ENCODE assay signal across 10 cellular contexts in the genomic region with DNA sequence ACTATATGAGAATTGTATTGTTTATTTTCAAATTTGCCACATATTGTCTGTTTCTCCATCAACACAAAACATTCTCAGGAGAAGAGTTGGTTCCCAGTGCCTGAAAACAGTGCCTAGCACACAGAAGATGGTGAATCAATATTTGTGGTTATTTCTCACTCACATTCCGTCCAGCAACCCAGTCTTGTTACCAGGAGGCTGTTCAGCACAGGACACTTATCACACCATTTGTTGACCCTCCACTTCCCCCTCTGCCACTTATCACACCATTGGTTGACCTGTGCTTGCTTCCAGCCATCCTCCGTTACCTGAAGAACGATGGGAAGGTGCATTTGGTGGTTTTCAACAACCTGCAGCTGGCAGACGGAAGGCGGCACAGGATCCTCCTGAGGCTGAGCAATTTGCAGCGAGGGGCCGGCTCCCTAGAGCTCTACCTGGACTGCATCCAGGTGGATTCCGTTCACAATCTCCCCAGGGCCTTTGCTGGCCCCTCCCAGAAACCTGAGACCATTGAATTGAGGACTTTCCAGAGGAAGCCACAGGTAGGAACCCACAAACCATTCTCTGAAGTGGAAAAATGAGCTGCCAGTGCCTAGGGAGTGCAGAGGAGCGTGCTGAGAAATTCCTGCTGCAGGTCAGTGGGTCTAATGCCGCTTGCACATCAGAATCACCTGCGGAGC. TPM values are rescaled to one million over a fixed set of nuclear protein-coding genes. Genes with fewer than 3 reads are reported as not detected.
A peak's percentile ranks its signal among the peaks of the same experiment; 100 is the strongest.
DNase-seq lines count a peak whose midpoint lies in the region; ATAC-seq, FAIRE-seq and TF ChIP-seq lines count a peak whose summit lies in the region.
"Had no signal": no experiment of that assay in that cellular context is flagged by ENCODE, and none has a peak within 500 bp of the region (broad histone marks: within the 10 kb centered on the region; RNA-seq: fewer than 3 reads in every experiment).

No MANE protein-coding gene starts in this region.

- H3K27me3 ChIP-seq in HepG2 (ENCODE audit: control insufficient read depth in 1 of 2, insufficient read depth in 2 of 2, low read length in 2 of 2) (peaks cover 0 to 16% of the 10 kb centered on the region in 2 experiments; a peak in 4 of 5 replicates), right lobe of liver (no peaks in the 10 kb centered on the region), iPS DF 6.9 (ENCODE audit: control insufficient read depth, insufficient read depth, low read length) (no peaks in the 10 kb centered on the region), smooth muscle cell (ENCODE audit: low read depth) (peaks cover 22% of the 10 kb centered on the region)

- H3F3A ChIP-seq in smooth muscle cell (ENCODE audit: low read depth) = no peaks in the 10 kb centered on the region

- no peak for DNase-seq in HepG2 (ENCODE audit: low spot score)
- DNase-seq in right lobe of liver = no peak
- peak; percentile 76 for DNase-seq in NCI-H510A treated with DMSO at 0.1 percent for 48 hours (lab: John Stamatoyannopoulos, UW)
- peak; percentile 16 for DNase-seq in iPS DF 6.9 (ENCODE audit: low read depth, low spot score)
- DNase-seq in smooth muscle cell (lab: John Stamatoyannopoulos, UW; ENCODE audit: unreplicated experiment) = no peak
- no peak for DNase-seq in cortex of kidney (lab: John Stamatoyannopoulos, UW)
- DNase-seq: central memory CD4-positive, alpha-beta T cell; posterior cingulate gyrus had no signal

- TF ChIP-seq CTCF in HepG2 (CRISPR knock-in tag; IDR thresholded peaks at IDR 0.05) = no peak
- TF ChIP-seq CTCF in right lobe of liver (IDR thresholded peaks at IDR 0.05) = no peak
- TF ChIP-seq CTCF in smooth muscle cell (IDR thresholded peaks at IDR 0.05; ENCODE audit: borderline replicate concordance, insufficient read depth, poor library complexity, severe bottlenecking) = no peak

- H3K9me3 ChIP-seq in HepG2 (ENCODE audit: low read length) (no peaks in the 10 kb centered on the region), right lobe of liver (no peaks in the 10 kb centered on the region), iPS DF 6.9 (ENCODE audit: control insufficient read depth, insufficient read depth, low read length) (no peaks in the 10 kb centered on the region), smooth muscle cell (replicated peaks; ENCODE audit: low read depth) (no peaks in the 10 kb centered on the region)

- no TSS peak for BruUV-seq in HepG2 (replicated peaks; lab: Mats Ljungman, UMichigan)

- ATAC-seq in HepG2 (peak; percentile 38; the same call in 2 of the 3 replicates), right lobe of liver (no peak), GM18870 (IDR thresholded peaks at IDR 0.05; ENCODE audit: unreplicated experiment) (no peak), HG02852 (IDR thresholded peaks at IDR 0.05; ENCODE audit: unreplicated experiment) (no peak)

- H3K4me2 ChIP-seq in HepG2 (ENCODE audit: low read depth, low read length) (no peak overlapping the region), smooth muscle cell (no peak overlapping the region)

- TF ChIP-seq RAD21 in HepG2 (CRISPR knock-in tag; IDR thresholded peaks at IDR 0.05) = no peak

- POLR2A ChIA-PET in HepG2 (lab: Yijun Ruan, JAX) = interaction anchor here (0.5 kb wide), 1 partner anchor 216 kb away, joined by 3 read pairs; no protein-coding TSS in a partner anchor

- no peak for FAIRE-seq in HepG2 (lab: Jason Lieb, UNC)

- CTCF ChIA-PET in HepG2 (lab: Yijun Ruan, JAX; ENCODE audit: low intra/inter-chr PET ratio, low total read pairs) = no interaction called here

- intact Hi-C loops in HepG2 (cut with micrococcal nuclease; ENCODE audit: unreplicated experiment) = no loop called here
- intact Hi-C loops in right lobe of liver (cut with DNase I) = no loop called here

- TF ChIP-seq EP300 in HepG2 (IDR thresholded peaks at IDR 0.05; ENCODE audit: low read depth in 2 of 2, low read length in 2 of 2) = no peak
- no peak for TF ChIP-seq EP300 in HepG2 (CRISPR knock-in tag; IDR thresholded peaks at IDR 0.05; ENCODE audit: borderline replicate concordance)

- H3K4me3 ChIP-seq in HepG2 (replicated peaks in 1 of 3; ENCODE audit: insufficient read depth in 1 of 3, low read depth in 2 of 3, low read length in 3 of 3) = no peak overlapping the region
- H3K4me3 ChIP-seq in right lobe of liver = no peak overlapping the region
- H3K4me3 ChIP-seq in iPS DF 6.9 (ENCODE audit: low read length) = no peak overlapping the region
- no peak overlapping the region for H3K4me3 ChIP-seq in smooth muscle cell

- H2AFZ ChIP-seq in HepG2 (ENCODE audit: low read length) = no peak overlapping the region
- H2AFZ ChIP-seq in smooth muscle cell (ENCODE audit: low read depth) = no peak overlapping the region

- H3K4me1 ChIP-seq in HepG2 (ENCODE audit: insufficient read depth, low read length) (peaks cover 3% of the 10 kb centered on the region), right lobe of liver (no peaks in the 10 kb centered on the region), iPS DF 6.9 (ENCODE audit: control insufficient read depth, insufficient read depth, low read length) (peaks cover 2% of the 10 kb centered on the region; the same call in 1 of the 2 replicates), smooth muscle cell (ENCODE audit: low read depth) (no peaks in the 10 kb centered on the region)

- WGBS in HepG2 (ENCODE audit: low lambda C conversion rate) = 33% methylated on average over 11 of the region's 11 CpGs
- WGBS in right lobe of liver (ENCODE audit: insufficient coverage, low coverage, low lambda C conversion rate, missing lambda C conversion rate) = 87% methylated on average over 6 of the region's 11 CpGs
- no CpG with 5 or more reads among the region's 11 CpGs for WGBS in iPS DF 6.9 (ENCODE audit: insufficient coverage, insufficient read length)
- 42% methylated on average over 11 of the region's 11 CpGs for WGBS in smooth muscle cell (ENCODE audit: low lambda C conversion rate)

- no peaks in the 10 kb centered on the region for H4K20me1 ChIP-seq in HepG2 (ENCODE audit: insufficient read depth, low read length)
- H4K20me1 ChIP-seq in smooth muscle cell (ENCODE audit: low read depth) = no peaks in the 10 kb centered on the region

- H3K27ac ChIP-seq in HepG2 (ENCODE audit: extremely low read length, insufficient read depth, low read length) = no peak overlapping the region
- no peak overlapping the region for H3K27ac ChIP-seq in right lobe of liver
- H3K27ac ChIP-seq in iPS DF 6.9 (ENCODE audit: low read length) = no peak overlapping the region
- no peak overlapping the region for H3K27ac ChIP-seq in smooth muscle cell (ENCODE audit: low read depth)

- in situ Hi-C loops in HepG2 (cut with HindIII; ENCODE audit: extremely low pct_ligation_motif_present, low pct_unique_long_range_greater_than_20kb) = no loop called here

- no peak overlapping the region for H3K9ac ChIP-seq in HepG2 (ENCODE audit: insufficient read depth, low read depth, low read length)
- no peak overlapping the region for H3K9ac ChIP-seq in smooth muscle cell (ENCODE audit: low read depth)

- TF ChIP-seq POLR2A in HepG2 (IDR thresholded peaks at IDR 0.05; ENCODE audit: insufficient read depth in 1 of 2, low read depth in 2 of 2, low read length in 2 of 2) (no peak), right lobe of liver (IDR thresholded peaks at IDR 0.05) (no peak)

- H3K36me3 ChIP-seq in HepG2 (replicated peaks in 1 of 2; ENCODE audit: control insufficient read depth in 1 of 2, insufficient read depth in 2 of 2, low read length in 2 of 2) (no peaks in the 10 kb centered on the region), right lobe of liver (no peaks in the 10 kb centered on the region), iPS DF 6.9 (ENCODE audit: control insufficient read depth, insufficient read depth, low read length) (no peaks in the 10 kb centered on the region), smooth muscle cell (ENCODE audit: low read depth) (no peaks in the 10 kb centered on the region)

- H3K79me2 ChIP-seq in HepG2 (ENCODE audit: insufficient read depth, low read length) (no peaks in the 10 kb centered on the region), smooth muscle cell (ENCODE audit: low read depth) (no peaks in the 10 kb centered on the region)

TF ChIP-seq in HepG2, 621 proteins besides CTCF, POLR2A, EP300 and RAD21:
- TF ChIP-seq ZNF510 (CRISPR knock-in tag; IDR thresholded peaks at IDR 0.05; ENCODE audit: low read depth) (no peak), HNRNPLL (IDR thresholded peaks at IDR 0.05; ENCODE audit: low read depth, low read length, poor library complexity, severe bottlenecking) (no peak), ZNF672 (CRISPR knock-in tag; IDR thresholded peaks at IDR 0.05) (no peak)

RNA-seq across cellular contexts. Expression of a gene that starts 20.5 kb away (rescaled TPM):
- total RNA-seq in HepG2 (2016; rRNA removed; fragmentation: Illumina TruSeq; extraction: Trizol) = 0.60 and 0.98 TPM in 2 replicates
- 0.71 TPM in 1 of 2 replicates, not detected in the other for total RNA-seq in HepG2 (2016; cell fraction: cytosol; rRNA removed; fragmentation: Illumina TruSeq; extraction: Trizol; ENCODE audit: low read depth)
- total RNA-seq in HepG2 (2016; cell fraction: insoluble cytoplasmic fraction; rRNA removed; fragmentation: Illumina TruSeq; extraction: Trizol) = 0.97 and 1.1 TPM in 2 replicates
- 0.06 and 0.31 TPM in 2 replicates for total RNA-seq in HepG2 (2016; cell fraction: membrane; rRNA removed; fragmentation: Illumina TruSeq; extraction: Trizol)
- 0.44 and 1.5 TPM in 2 replicates for total RNA-seq in HepG2 (2016; cell fraction: nucleus; rRNA removed; fragmentation: Illumina TruSeq; extraction: Trizol)
- 1.0 and 1.2 TPM in 2 replicates for polyA plus RNA-seq in HepG2 (2011; rRNA removed)
- 0.46 and 0.53 TPM in 2 replicates for polyA plus RNA-seq in HepG2 (2011; cell fraction: cytosol; rRNA removed)
- 1.5 and 1.6 TPM in 2 replicates for polyA plus RNA-seq in HepG2 (2011; cell fraction: nucleus; rRNA removed)
- 0.72 and 1.9 TPM in 2 replicates for polyA plus RNA-seq in HepG2 (2012)
- polyA plus RNA-seq in HepG2 (2016; cell fraction: cytosol; fragmentation: Illumina TruSeq; extraction: Trizol; ENCODE audit: low read depth) = 0.16 TPM in 1 of 2 replicates, not detected in the other
- polyA plus RNA-seq in HepG2 (2016; cell fraction: insoluble cytoplasmic fraction; fragmentation: Illumina TruSeq; extraction: Trizol; ENCODE audit: low read depth) = 0.58 and 0.60 TPM in 2 replicates
- 0.21 TPM in 1 of 2 replicates, not detected in the other for polyA plus RNA-seq in HepG2 (2016; cell fraction: membrane; fragmentation: Illumina TruSeq; extraction: Trizol; ENCODE audit: low read depth)
- 0.73 and 0.78 TPM in 2 replicates for polyA plus RNA-seq in HepG2 (2016; cell fraction: nucleus; fragmentation: Illumina TruSeq; extraction: Trizol; ENCODE audit: insufficient read depth, low read depth)
- 0.46 and 0.56 TPM in 2 replicates for polyA minus RNA-seq in HepG2 (2011; rRNA and poly(A)+ RNA removed; ENCODE audit: low replicate concordance)
- polyA minus RNA-seq in HepG2 (2011; cell fraction: cytosol; rRNA and poly(A)+ RNA removed) = not detected in 2 replicates
- polyA minus RNA-seq in HepG2 (2011; cell fraction: nucleus; rRNA and poly(A)+ RNA removed) = 1.2 and 1.3 TPM in 2 replicates
- total RNA-seq in right lobe of liver = under 1 TPM in 2 of 6 experiments, not detected in 4; 0.24 to 0.37 TPM
- 2.9 TPM in 1 of 2 replicates, not detected in the other for total RNA-seq in smooth muscle cell
- polyA plus RNA-seq in smooth muscle cell = 0.61 and 0.74 TPM in 2 replicates

Comparison
In these comparisons a context has a peak if more than half of its experiments do, and no peak if none do; other contexts are left out.
1. DNase-seq: peak in NCI-H510A treated with DMSO at 0.1 percent for 48 hours (single experiment) and iPS DF 6.9 (single experiment); none in HepG2 (single experiment), right lobe of liver (0 of 3), smooth muscle cell (single experiment) and cortex of kidney (single experiment).